14 cellular contexts compared by ENCODE assay signal in the genomic region with DNA sequence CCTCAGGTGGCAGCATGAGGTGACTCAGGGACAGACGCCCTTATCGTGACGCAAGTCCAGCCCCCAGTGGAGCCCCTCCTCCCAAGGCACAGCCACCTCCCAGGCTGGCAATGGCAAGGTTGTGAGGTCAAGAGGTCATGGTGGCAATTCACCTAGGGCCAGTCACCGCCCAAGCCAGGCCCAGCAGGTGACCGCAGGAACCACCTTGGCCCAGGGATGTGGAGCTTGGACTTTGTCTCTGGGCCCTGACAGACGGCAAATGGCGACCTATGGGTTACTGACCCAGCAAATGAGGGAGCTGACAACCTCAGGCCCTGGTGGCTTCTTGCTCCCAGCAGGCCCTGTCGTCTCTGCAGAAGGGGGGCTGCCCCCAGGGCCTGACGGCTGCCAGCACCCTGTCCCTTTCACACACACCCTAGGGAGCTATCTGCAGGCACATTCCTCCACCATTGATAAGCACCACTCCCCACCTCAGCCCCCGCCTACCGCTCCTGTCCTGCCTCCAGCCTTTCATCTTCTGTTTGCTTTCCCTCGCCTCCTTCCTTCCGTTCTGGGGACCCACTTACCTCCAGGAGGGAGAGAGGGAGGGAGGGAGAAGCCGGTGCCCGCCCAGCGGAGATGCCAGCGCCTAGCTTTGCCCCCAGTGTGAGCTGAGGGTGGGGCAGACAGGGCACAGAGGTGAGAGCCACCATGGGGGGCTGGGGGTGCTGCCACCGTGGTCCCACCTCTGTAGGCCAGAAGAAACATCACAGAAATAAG. TPM values are rescaled to one million over a fixed set of nuclear protein-coding genes. Genes with fewer than 3 reads are reported as not detected.
DNase-seq lines count a peak whose midpoint lies in the region; ATAC-seq, FAIRE-seq and TF ChIP-seq lines count a peak whose summit lies in the region.
"Had no signal": no experiment of that assay in that cellular context is flagged by ENCODE, and none has a peak within 500 bp of the region (broad histone marks: within the 10 kb centered on the region; RNA-seq: fewer than 3 reads in every experiment).

No MANE protein-coding gene starts in this region.

- H3K9me1 ChIP-seq in K562 (ENCODE audit: control insufficient read depth, insufficient read depth, low read length): no peaks in the 10 kb centered on the region

- FAIRE-seq in K562 (lab: Jason Lieb, UNC): peak; percentile 96

- no peaks in the 10 kb centered on the region for H3K9me3 Mint-ChIP-seq in natural killer cell treated with Interleukin-12 subunit alpha and Interleukin-12 subunit beta and Interleukin-15 and Interleukin-18, amount 100 ng/mL, for 72 hours
- H3K9me3 Mint-ChIP-seq: stimulated activated naive CD8-positive, alpha-beta T cell treated with anti-CD3 and anti-CD28 coated beads, Interleukin-15, Interleukin-2, amounts not matched to agents 100 ng/mL and 50 ng/mL, for 24 hours; T-helper 1 cell treated with Interleukin-12 subunit alpha and Interleukin-12 subunit beta and Interleukin-4 antibody, amounts not matched to agents 30 μg/mL and 1 μg/mL, for 36 hours had no signal

- BruUV-seq in K562 (replicated peaks; lab: Mats Ljungman, UMichigan): no TSS peak

- peak overlapping the region; percentile 25 for H2AFZ ChIP-seq in K562 (ENCODE audit: low read depth, low read length)
- H2AFZ ChIP-seq: parathyroid adenoma had no signal

- H3K27ac ChIP-seq in K562 (ENCODE audit: extremely low read depth, low read depth, low read length) (peak overlapping the region; percentile 93), liver (ENCODE audit: low read depth in 1 of 2, low read length in 2 of 2) (peak overlapping the region; percentile 85 to 91), upper lobe of right lung (peak overlapping the region; percentile 84)
- H3K27ac ChIP-seq: 22Rv1, parathyroid adenoma had no signal

- H3K27me3 ChIP-seq in K562 (ENCODE audit: control insufficient read depth in 2 of 2, insufficient read depth in 2 of 2, low read length in 2 of 2): no peaks in the 10 kb centered on the region
- H3K27me3 ChIP-seq in liver (ENCODE audit: control insufficient read depth in 4 of 4, insufficient read depth in 4 of 4, low read length in 3 of 4): no peaks in the 10 kb centered on the region
- no peaks in the 10 kb centered on the region for H3K27me3 ChIP-seq in upper lobe of right lung

- no peaks in the 10 kb centered on the region; the same call in 2 of the 3 replicates for H3K79me2 ChIP-seq in K562 (ENCODE audit: control insufficient read depth, insufficient read depth, low read length)
- H3K79me2 ChIP-seq: parathyroid adenoma had no signal

- peaks cover 13 to 17% of the 10 kb centered on the region in 2 donors for H3K27me3 Mint-ChIP-seq in natural killer cell treated with Interleukin-12 subunit alpha and Interleukin-12 subunit beta and Interleukin-15 and Interleukin-18, amount 100 ng/mL, for 72 hours

- H3K4me3 ChIP-seq in K562: peak overlapping the region; percentile 6; the same call in 1 of the 2 replicates
- H3K4me3 ChIP-seq in liver (ENCODE audit: low read depth in 1 of 3, low read length in 3 of 3): no peak overlapping the region
- H3K4me3 ChIP-seq in upper lobe of right lung: no peak overlapping the region

- CTCF ChIA-PET in K562 (lab: Yijun Ruan, JAX; ENCODE audit: low intra/inter-chr PET ratio): no interaction called here

- in situ Hi-C loops in K562 (cut with MboI): no loop called here

- 7% methylated on average over 18 of the region's 18 CpGs for WGBS in K562 (ENCODE audit: insufficient coverage, low coverage, missing lambda C conversion rate)
- 26% methylated on average over 18 of the region's 18 CpGs for WGBS in liver

- H3K36me3 Mint-ChIP-seq in natural killer cell treated with Interleukin-12 subunit alpha and Interleukin-12 subunit beta and Interleukin-15 and Interleukin-18, amount 100 ng/mL, for 72 hours: no peaks in the 10 kb centered on the region

- peak; percentile 86 for TF ChIP-seq EP300 in K562 (IDR thresholded peaks at IDR 0.05; ENCODE audit: low read length)

- no peak overlapping the region for H3K4me3 Mint-ChIP-seq in natural killer cell treated with Interleukin-12 subunit alpha and Interleukin-12 subunit beta and Interleukin-15 and Interleukin-18, amount 100 ng/mL, for 72 hours
- H3K4me3 Mint-ChIP-seq: stimulated activated naive CD8-positive, alpha-beta T cell treated with anti-CD3 and anti-CD28 coated beads, Interleukin-15, Interleukin-2, amounts not matched to agents 100 ng/mL and 50 ng/mL, for 24 hours; T-helper 1 cell treated with Interleukin-12 subunit alpha and Interleukin-12 subunit beta and Interleukin-4 antibody, amounts not matched to agents 30 μg/mL and 1 μg/mL, for 36 hours had no signal

- H3K9ac ChIP-seq in K562 (ENCODE audit: insufficient read depth in 1 of 2, low read depth in 2 of 2, low read length in 2 of 2) (peak overlapping the region; percentile 78 to 89), liver (ENCODE audit: low read depth in 1 of 2, low read length in 2 of 2) (no peak overlapping the region)
- H3K9ac ChIP-seq: parathyroid adenoma had no signal

- TF ChIP-seq RAD21 in K562 (CRISPR knock-in tag; conservative IDR thresholded peaks at IDR 0.05 in 1 of 2, IDR thresholded peaks at IDR 0.05 in 1 of 2): peak in 1 of 2 experiments; percentile 22; a peak in 2 of 4 replicates
- peak; percentile 25 to 56 for TF ChIP-seq RAD21 in liver (IDR thresholded peaks at IDR 0.05)

- intact Hi-C loops in K562 (cut with micrococcal nuclease): loop anchor here (5.0 kb wide), 1 partner anchor 34 kb away; no protein-coding TSS in a partner anchor
- intact Hi-C loops in upper lobe of right lung (cut with DNase I): no loop called here

- H3K4me1 Mint-ChIP-seq in natural killer cell treated with Interleukin-12 subunit alpha and Interleukin-12 subunit beta and Interleukin-15 and Interleukin-18, amount 100 ng/mL, for 72 hours (ENCODE audit: low read depth in 2 of 2): peaks cover 0 to 6% of the 10 kb centered on the region in 2 donors

- ATAC-seq in K562: peak; percentile 82
- ATAC-seq in upper lobe of right lung: peak; percentile 85
- ATAC-seq in natural killer cell treated with Interleukin-12 subunit alpha and Interleukin-12 subunit beta and Interleukin-15 and Interleukin-18, amount 100 ng/mL, for 72 hours: no peak
- no peak for ATAC-seq in GM18505 (IDR thresholded peaks at IDR 0.05; ENCODE audit: unreplicated experiment)

- peak overlapping the region; percentile 82 for H3K4me2 ChIP-seq in K562 (ENCODE audit: insufficient read depth, low read length)

- peaks cover 75 to 85% of the 10 kb centered on the region in 2 experiments for H3K4me1 ChIP-seq in K562 (replicated peaks in 1 of 2; ENCODE audit: control insufficient read depth in 2 of 2, insufficient read depth in 2 of 2, low read length in 2 of 2)
- H3K4me1 ChIP-seq in liver (ENCODE audit: control insufficient read depth in 4 of 4, insufficient read depth in 4 of 4, low read length in 3 of 4): peaks cover 18 to 57% (median 48%) of the 10 kb centered on the region in 4 donors
- H3K4me1 ChIP-seq in upper lobe of right lung: peaks cover 79% of the 10 kb centered on the region

- TF ChIP-seq POLR2A in K562 (conservative IDR thresholded peaks at IDR 0.05) (0 out of 2 replicates have a peak, but pooled peaks have one; percentile 58), GM18505 (IDR thresholded peaks at IDR 0.05; ENCODE audit: borderline replicate concordance, extremely low read depth, insufficient read depth, insufficient read length) (no peak)

- TF ChIP-seq CTCF in K562 (IDR thresholded peaks at IDR 0.05 in 2 of 3, conservative IDR thresholded peaks at IDR 0.05 in 1 of 3; ENCODE audit: insufficient read depth in 2 of 3, low read depth in 1 of 3, low read length in 3 of 3): no peak
- no peak for TF ChIP-seq CTCF in liver (IDR thresholded peaks at IDR 0.05; ENCODE audit: low read depth, low read length, missing input control)
- TF ChIP-seq CTCF in upper lobe of right lung (IDR thresholded peaks at IDR 0.05): no peak

- H3K9me3 ChIP-seq in K562 (replicated peaks; ENCODE audit: control insufficient read depth, insufficient read depth, low read depth, low read length): no peaks in the 10 kb centered on the region
- H3K9me3 ChIP-seq in liver (ENCODE audit: control insufficient read depth in 4 of 4, low read length in 3 of 4): no peaks in the 10 kb centered on the region
- no peaks in the 10 kb centered on the region for H3K9me3 ChIP-seq in upper lobe of right lung

- DNase-seq in DMS153 treated with DMSO at 0.1 percent for 48 hours (lab: John Stamatoyannopoulos, UW; ENCODE audit: unreplicated experiment) (peak; percentile 48), DMS153 (lab: John Stamatoyannopoulos, UW) (no peak), K562 (ENCODE audit: extremely low read depth in 1 of 4, low spot score in 3 of 4) (peak; percentile 96 to 98 (median 97)), upper lobe of right lung (peak; percentile 92), GOT3 (lab: John Stamatoyannopoulos, UW) (no peak)
- no peak for DNase-seq in natural killer cell treated with Interleukin-12 subunit alpha and Interleukin-12 subunit beta and Interleukin-15 and Interleukin-18, amount 100 ng/mL, for 72 hours (ENCODE audit: low spot score)
- DNase-seq: activated gamma-delta T cell treated with Interleukin-2 at 50 U/mL for 16 hours, MM.1S had no signal

- H3K36me3 ChIP-seq in K562 (ENCODE audit: control insufficient read depth, insufficient read depth, low read length) (no peaks in the 10 kb centered on the region), liver (ENCODE audit: control insufficient read depth in 4 of 4, insufficient read depth in 3 of 4, low read depth in 1 of 4, low read length in 3 of 4) (peaks cover 4 to 14% (median 7%) of the 10 kb centered on the region in 4 donors), upper lobe of right lung (peaks cover 16% of the 10 kb centered on the region)

- H3K27ac Mint-ChIP-seq in natural killer cell treated with Interleukin-12 subunit alpha and Interleukin-12 subunit beta and Interleukin-15 and Interleukin-18, amount 100 ng/mL, for 72 hours: no peak overlapping the region
- H3K27ac Mint-ChIP-seq: stimulated activated naive CD8-positive, alpha-beta T cell treated with anti-CD3 and anti-CD28 coated beads, Interleukin-15, Interleukin-2, amounts not matched to agents 100 ng/mL and 50 ng/mL, for 24 hours; T-helper 1 cell treated with Interleukin-12 subunit alpha and Interleukin-12 subunit beta and Interleukin-4 antibody, amounts not matched to agents 30 μg/mL and 1 μg/mL, for 36 hours had no signal

- POLR2A ChIA-PET in K562 (lab: Yijun Ruan, JAX): interaction anchor here (0.6 to 5.1 kb wide), 11 partner anchors 10 to 71 kb away, joined by 3 to 38 read pairs (median 4); a partner anchor contains a TSS

- H4K20me1 ChIP-seq in K562 (replicated peaks; ENCODE audit: control insufficient read depth, insufficient read depth, low read length): no peaks in the 10 kb centered on the region

RNA-seq across cellular contexts. Expression of a gene that starts 12.1 kb away (rescaled TPM):
- 0.55 and 1.5 TPM in 2 replicates for total RNA-seq in K562 (2011; cell fraction: chromatin; rRNA removed; ENCODE audit: low replicate concordance)
- total RNA-seq in K562 (2011; cell fraction: nucleolus; rRNA removed): 0.79 and 1.2 TPM in 2 replicates
- 0.15 and 0.23 TPM in 2 replicates for total RNA-seq in K562 (2011; cell fraction: nucleoplasm; rRNA removed)
- total RNA-seq in K562 (2014; rRNA removed) (not detected in 2 replicates), K562 (2014; rRNA removed; fragmentation: Illumina TruSeq; extraction: Trizol) (0.04 and 0.06 TPM in 2 replicates), K562 (2015; rRNA removed; fragmentation: Illumina TruSeq; extraction: Trizol) (not detected in 2 replicates), K562 (2021) (0.36 and 0.40 TPM in 2 replicates), liver (10 to 100 TPM in 1 of 2 donors, 1 to 10 TPM in 1; 5.8 to 11.1 TPM), upper lobe of right lung (44.8 TPM)
- polyA plus RNA-seq in K562 (2011; rRNA removed) (0.16 and 0.17 TPM in 2 replicates), K562 (2014; fragmentation: Illumina TruSeq; extraction: Trizol) (0.07 and 0.12 TPM in 2 replicates), K562 (2014; fragmentation: Nextera tagmentation; extraction: Ambion mirVana) (not detected), K562 (2014; rRNA removed) (0.05 TPM in 2 replicates), liver (1 to 10 TPM; 2.9 to 7.9 TPM)
- polyA plus RNA-seq in K562 (2011; cell fraction: cytosol; rRNA removed): 0.09 and 0.70 TPM in 2 replicates
- polyA plus RNA-seq in K562 (2011; cell fraction: nucleus; rRNA removed): 0.24 and 0.92 TPM in 2 replicates
- polyA plus RNA-seq in K562 (2012): 0.07 and 0.09 TPM in 2 replicates
- 0.15 and 0.28 TPM in 2 replicates for polyA minus RNA-seq in K562 (2011; rRNA and poly(A)+ RNA removed)
- polyA minus RNA-seq in K562 (2011; cell fraction: cytosol; rRNA and poly(A)+ RNA removed): 1.7 and 2.2 TPM in 2 replicates
- 0.33 and 0.81 TPM in 2 replicates for polyA minus RNA-seq in K562 (2011; cell fraction: nucleus; rRNA and poly(A)+ RNA removed)
- not detected for total RNA-seq in natural killer cell treated with Interleukin-12 subunit alpha and Interleukin-12 subunit beta and Interleukin-15 and Interleukin-18, amount 100 ng/mL, for 72 hours

Comparison
In these comparisons a context has a peak if more than half of its experiments do, and no peak if none do; other contexts are left out.
1. DNase-seq: peak in DMS153 treated with DMSO at 0.1 percent for 48 hours (single experiment), K562 (4 of 4) and upper lobe of right lung (single experiment); none in DMS153 (single experiment), natural killer cell treated with Interleukin-12 subunit alpha and Interleukin-12 subunit beta and Interleukin-15 and Interleukin-18, amount 100 ng/mL, for 72 hours (single experiment) and GOT3 (single experiment).
2. ATAC-seq: peak in K562 (single experiment) and upper lobe of right lung (single experiment); none in natural killer cell treated with Interleukin-12 subunit alpha and Interleukin-12 subunit beta and Interleukin-15 and Interleukin-18, amount 100 ng/mL, for 72 hours (0 of 2) and GM18505 (single experiment).
3. H3K9ac ChIP-seq: peak in K562 (2 of 2); none in liver (0 of 2).
4. Peak in every context shown above with its lines, with median percentiles within 50 percentile points of each other: H3K27ac ChIP-seq.